Comparison of ENCODE assay signal across 32 cellular contexts in the genomic region with DNA sequence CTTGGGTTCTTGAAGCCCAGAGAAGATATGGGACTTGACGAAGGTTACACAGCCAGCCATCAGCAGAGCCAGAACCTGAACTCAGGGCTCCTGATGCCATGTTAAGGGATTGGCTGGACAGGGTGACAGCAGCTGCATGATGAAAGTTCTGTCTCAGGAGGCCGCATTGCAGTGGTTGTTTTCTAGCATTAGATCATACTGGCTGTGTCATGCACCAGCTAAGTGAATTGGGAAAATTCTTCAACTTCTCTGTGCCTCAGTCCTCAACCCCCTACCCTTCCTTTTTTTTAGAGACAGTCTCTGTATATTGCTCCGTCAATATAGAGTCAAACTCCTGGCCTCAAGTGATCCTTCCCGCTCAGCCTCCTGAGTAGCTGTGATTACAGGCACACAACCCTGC. TPM values are rescaled to one million over a fixed set of nuclear protein-coding genes. Genes with fewer than 3 reads are reported as not detected.
DNase-seq lines count a peak whose midpoint lies in the region; ATAC-seq, FAIRE-seq and TF ChIP-seq lines count a peak whose summit lies in the region.
"Had no signal": no experiment of that assay in that cellular context is flagged by ENCODE, and none has a peak within 500 bp of the region (broad histone marks: within the 10 kb centered on the region; RNA-seq: fewer than 3 reads in every experiment).

No MANE protein-coding gene starts in this region.

- H3K4ac ChIP-seq in neuronal stem cell (ENCODE audit: low read length), result no peak overlapping the region

- TF ChIP-seq RAD21 in K562 (CRISPR knock-in tag; conservative IDR thresholded peaks at IDR 0.05 in 1 of 2, IDR thresholded peaks at IDR 0.05 in 1 of 2), result no peak

- H3K79me2 ChIP-seq in K562 (ENCODE audit: control insufficient read depth, insufficient read depth, low read length), result peaks cover 6% of the 10 kb centered on the region

- no peak overlapping the region for H2BK5ac ChIP-seq in neuronal stem cell (ENCODE audit: low read length)

- H3K4me1 Mint-ChIP-seq in CD4-positive, alpha-beta memory T cell, result peaks cover 40 to 73% (median 55%) of the 10 kb centered on the region in 4 donors
- peaks cover 7 to 22% (median 9%) of the 10 kb centered on the region in 3 donors for H3K4me1 Mint-ChIP-seq in IgD-negative memory B cell

- no peaks in the 10 kb centered on the region for H4K20me1 ChIP-seq in K562 (replicated peaks; ENCODE audit: control insufficient read depth, insufficient read depth, low read length)

- no peak for TF ChIP-seq CTCF in K562 (IDR thresholded peaks at IDR 0.05 in 2 of 3, conservative IDR thresholded peaks at IDR 0.05 in 1 of 3; ENCODE audit: insufficient read depth in 2 of 3, low read depth in 1 of 3, low read length in 3 of 3)
- TF ChIP-seq CTCF in GM10248 (IDR thresholded peaks at IDR 0.05; ENCODE audit: control extremely low read depth, extremely low read depth, low read depth, missing control alignments), result no peak

- intact Hi-C loops in CD4-positive, alpha-beta memory T cell (cut with micrococcal nuclease), result no loop called here
- intact Hi-C loops in K562 (cut with micrococcal nuclease), result no loop called here

- no peak overlapping the region for H3K14ac ChIP-seq in neuronal stem cell (ENCODE audit: low read length)

- H3K9ac ChIP-seq in K562 (ENCODE audit: insufficient read depth in 1 of 2, low read depth in 2 of 2, low read length in 2 of 2), result no peak overlapping the region
- H3K9ac ChIP-seq in neuronal stem cell (ENCODE audit: low read depth, low read length, poor library complexity), result no peak overlapping the region

- H3K36me3 ChIP-seq in CD4-positive, alpha-beta memory T cell (ENCODE audit: insufficient read depth, low read length), result no peaks in the 10 kb centered on the region
- H3K36me3 ChIP-seq in K562 (ENCODE audit: control insufficient read depth, insufficient read depth, low read length) (no peaks in the 10 kb centered on the region), neuronal stem cell (replicated peaks in 1 of 2; ENCODE audit: control insufficient read depth in 2 of 2, insufficient read depth in 2 of 2, low read length in 2 of 2) (no peaks in the 10 kb centered on the region)
- H3K36me3 ChIP-seq: Peyer's patch had no signal

- peak overlapping the region in 2 of 8 donors; percentile 52 to 54 for H3K4me3 Mint-ChIP-seq in CD4-positive, alpha-beta memory T cell
- H3K4me3 Mint-ChIP-seq in IgD-negative memory B cell, result peak overlapping the region in 1 of 4 donors; percentile 61
- H3K4me3 Mint-ChIP-seq: stimulated activated naive CD8-positive, alpha-beta T cell treated with anti-CD3 and anti-CD28 coated beads, Interleukin-15, Interleukin-2, amounts not matched to agents 100 ng/mL and 50 ng/mL, for 24 hours; T-helper 1 cell treated with Interleukin-12 subunit alpha and Interleukin-12 subunit beta and Interleukin-4 antibody, amounts not matched to agents 30 μg/mL and 1 μg/mL, for 36 hours had no signal

- no peaks in the 10 kb centered on the region for H3K9me3 Mint-ChIP-seq in CD4-positive, alpha-beta memory T cell
- no peaks in the 10 kb centered on the region for H3K9me3 Mint-ChIP-seq in IgD-negative memory B cell
- H3K9me3 Mint-ChIP-seq: stimulated activated naive CD8-positive, alpha-beta T cell treated with anti-CD3 and anti-CD28 coated beads, Interleukin-15, Interleukin-2, amounts not matched to agents 100 ng/mL and 50 ng/mL, for 24 hours; T-helper 1 cell treated with Interleukin-12 subunit alpha and Interleukin-12 subunit beta and Interleukin-4 antibody, amounts not matched to agents 30 μg/mL and 1 μg/mL, for 36 hours had no signal

- no peaks in the 10 kb centered on the region for H3K9me1 ChIP-seq in K562 (ENCODE audit: control insufficient read depth, insufficient read depth, low read length)

- H2BK12ac ChIP-seq in neuronal stem cell (ENCODE audit: low read length), result no peak overlapping the region

- no peak for ATAC-seq in K562
- ATAC-seq in HG02970 (IDR thresholded peaks at IDR 0.05; ENCODE audit: low FRiP score, unreplicated experiment), result no peak
- ATAC-seq: left colon had no signal

- H3K23ac ChIP-seq in neuronal stem cell (ENCODE audit: low read depth, low read length, poor library complexity), result no peak overlapping the region

- H3K27ac ChIP-seq in CD4-positive, alpha-beta memory T cell (ENCODE audit: low read depth, low read length), result no peak overlapping the region
- H3K27ac ChIP-seq in K562 (ENCODE audit: extremely low read depth, low read depth, low read length) (no peak overlapping the region), neuronal stem cell (replicated peaks; ENCODE audit: low read length) (no peak overlapping the region)
- H3K27ac ChIP-seq: Peyer's patch, right atrium auricular region had no signal

- CTCF ChIA-PET in CD4-positive, alpha-beta memory T cell (lab: Charles Lee; ENCODE audit: partially characterized antibody), result interaction anchor here (1.0 to 3.1 kb wide), 3 partner anchors 10 to 18 kb away, joined by 3 to 24 read pairs (median 7); no protein-coding TSS in a partner anchor
- CTCF ChIA-PET in K562 (lab: Yijun Ruan, JAX; ENCODE audit: low intra/inter-chr PET ratio) (no interaction called here), GM10248 (lab: Yijun Ruan, JAX) (interaction anchor here (1.2 to 9.4 kb wide), 2 partner anchors 21 to 26 kb away, joined by 3 to 86 read pairs; no protein-coding TSS in a partner anchor)

- H3K4me2 ChIP-seq in K562 (ENCODE audit: insufficient read depth, low read length), result no peak overlapping the region
- no peak overlapping the region for H3K4me2 ChIP-seq in neuronal stem cell (ENCODE audit: insufficient read depth, low read length, poor library complexity, severe bottlenecking)

- H3K9me3 ChIP-seq in CD4-positive, alpha-beta memory T cell (ENCODE audit: control insufficient read depth in 1 of 2, low read length in 2 of 2), result no peaks in the 10 kb centered on the region
- H3K9me3 ChIP-seq in K562 (replicated peaks; ENCODE audit: control insufficient read depth, insufficient read depth, low read depth, low read length) (no peaks in the 10 kb centered on the region), neuronal stem cell (replicated peaks in 1 of 2; ENCODE audit: control insufficient read depth in 2 of 2, insufficient read depth in 1 of 2, low read depth in 1 of 2, low read length in 2 of 2) (no peaks in the 10 kb centered on the region)
- H3K9me3 ChIP-seq: Peyer's patch, right atrium auricular region, tibial nerve had no signal

- peak overlapping the region; percentile 25 for H2BK15ac ChIP-seq in neuronal stem cell (ENCODE audit: low read length)

- H3K4me1 ChIP-seq in CD4-positive, alpha-beta memory T cell (ENCODE audit: insufficient read depth, low read length), result peaks cover 72% of the 10 kb centered on the region
- peaks cover 26 to 36% of the 10 kb centered on the region in 2 experiments for H3K4me1 ChIP-seq in K562 (replicated peaks in 1 of 2; ENCODE audit: control insufficient read depth in 2 of 2, insufficient read depth in 2 of 2, low read length in 2 of 2)
- peaks cover 26 to 28% of the 10 kb centered on the region in 2 donors for H3K4me1 ChIP-seq in neuronal stem cell (ENCODE audit: control insufficient read depth in 2 of 2, insufficient read depth in 1 of 2, low read depth in 1 of 2, low read length in 2 of 2)

- no peak overlapping the region for H4K8ac ChIP-seq in neuronal stem cell (ENCODE audit: low read depth, low read length)

- TF ChIP-seq EP300 in K562 (IDR thresholded peaks at IDR 0.05; ENCODE audit: low read length), result no peak

- DNase-seq in CD4-positive, alpha-beta memory T cell, result no peak
- no peak for DNase-seq in K562 (ENCODE audit: extremely low read depth in 1 of 4, low spot score in 3 of 4)
- DNase-seq in neuronal stem cell (ENCODE audit: low spot score), result no peak
- DNase-seq in SHP77 (lab: John Stamatoyannopoulos, UW), result no peak
- DNase-seq in GM10248 (ENCODE audit: extremely low spot score), result no peak
- DNase-seq in SIG-M5 (lab: John Stamatoyannopoulos, UW), result no peak
- DNase-seq: activated CD4-positive, alpha-beta T cell treated with anti-CD3 and anti-CD28 coated beads, Interleukin-2, amount 50 U/mL, for 1 hour; activated gamma-delta T cell; effector CD8-positive, alpha-beta T cell; erythroblast; foreskin melanocyte; Karpas-422; left colon; MV-4-11; NCI-H2171; NCI-H510A treated with DMSO at 0.1 percent for 48 hours; NK-92 treated with Interleukin-12 subunit alpha and Interleukin-12 subunit beta, amount 100 ng/mL, for 24 hours; Peyer's patch; stimulated activated CD4-positive, alpha-beta T cell treated with anti-CD3 and anti-CD28 coated beads, Interleukin-4, amount 100 ng/mL, for 4 hours had no signal

- no peak for FAIRE-seq in K562 (lab: Jason Lieb, UNC)
- FAIRE-seq: colon, G401.6, GM18507, HTR-8/SVneo had no signal

- no peaks in the 10 kb centered on the region for H3K27me3 Mint-ChIP-seq in CD4-positive, alpha-beta memory T cell
- H3K27me3 Mint-ChIP-seq in IgD-negative memory B cell, result no peaks in the 10 kb centered on the region
- H3K27me3 Mint-ChIP-seq: stimulated activated naive CD8-positive, alpha-beta T cell treated with anti-CD3 and anti-CD28 coated beads, Interleukin-15, Interleukin-2, amounts not matched to agents 100 ng/mL and 50 ng/mL, for 24 hours had no signal

- H2AFZ ChIP-seq in K562 (ENCODE audit: low read depth, low read length), result peak overlapping the region; percentile 22; the same call in 1 of the 2 replicates
- H2AFZ ChIP-seq in neuronal stem cell (ENCODE audit: low read length), result no peak overlapping the region

- BruUV-seq in K562 (replicated peaks; lab: Mats Ljungman, UMichigan), result no TSS peak

- POLR2A ChIA-PET in CD4-positive, alpha-beta memory T cell (lab: Charles Lee; ENCODE audit: partially characterized antibody), result interaction anchor here (1.0 to 18.2 kb wide), 10 partner anchors 4 to 452 kb away, joined by 3 to 403 read pairs (median 9); a partner anchor contains a TSS
- POLR2A ChIA-PET in K562 (lab: Yijun Ruan, JAX) (interaction anchor here (0.5 to 0.6 kb wide), 2 partner anchors 11 to 83 kb away, joined by 3 to 4 read pairs; no protein-coding TSS in a partner anchor), GM10248 (lab: Yijun Ruan, JAX) (interaction anchor here (0.8 kb wide), 1 partner anchor 28 kb away, joined by 7 read pairs; no protein-coding TSS in a partner anchor)

- H3K79me1 ChIP-seq in neuronal stem cell (ENCODE audit: low read depth, low read length), result no peaks in the 10 kb centered on the region

- H3K4me3 ChIP-seq in CD4-positive, alpha-beta memory T cell (ENCODE audit: low read length in 2 of 2), result no peak overlapping the region
- H3K4me3 ChIP-seq in K562 (no peak overlapping the region), neuronal stem cell (ENCODE audit: low read length in 2 of 2) (no peak overlapping the region)
- H3K4me3 ChIP-seq: Peyer's patch, right atrium auricular region, tibial nerve had no signal

- H4K91ac ChIP-seq in neuronal stem cell (ENCODE audit: low read depth, low read length, poor library complexity), result no peak overlapping the region

- no peak overlapping the region for H2BK120ac ChIP-seq in neuronal stem cell (ENCODE audit: low read depth, low read length)

- H3K27me3 ChIP-seq in CD4-positive, alpha-beta memory T cell (ENCODE audit: insufficient read depth, low read length), result no peaks in the 10 kb centered on the region
- H3K27me3 ChIP-seq in K562 (ENCODE audit: control insufficient read depth in 2 of 2, insufficient read depth in 2 of 2, low read length in 2 of 2) (no peaks in the 10 kb centered on the region), neuronal stem cell (ENCODE audit: control insufficient read depth in 3 of 3, insufficient read depth in 3 of 3, low read depth in 1 of 3, low read length in 3 of 3) (no peaks in the 10 kb centered on the region)
- H3K27me3 ChIP-seq: Peyer's patch, right atrium auricular region, tibial nerve had no signal

- peaks cover 0 to 4% of the 10 kb centered on the region in 2 donors for H3K36me3 Mint-ChIP-seq in CD4-positive, alpha-beta memory T cell
- no peaks in the 10 kb centered on the region for H3K36me3 Mint-ChIP-seq in IgD-negative memory B cell

- H3K27ac Mint-ChIP-seq in CD4-positive, alpha-beta memory T cell, result peak overlapping the region in 6 of 7 donors; percentile 19 to 90 (median 66)
- H3K27ac Mint-ChIP-seq in IgD-negative memory B cell, result peak overlapping the region in 2 of 3 donors; percentile 39 to 74
- H3K27ac Mint-ChIP-seq: stimulated activated naive CD8-positive, alpha-beta T cell treated with anti-CD3 and anti-CD28 coated beads, Interleukin-15, Interleukin-2, amounts not matched to agents 100 ng/mL and 50 ng/mL, for 24 hours had no signal

- H3K18ac ChIP-seq in neuronal stem cell (ENCODE audit: low read length), result no peak overlapping the region

- H2AK5ac ChIP-seq in neuronal stem cell (ENCODE audit: low read depth, low read length), result no peak overlapping the region

- 79% methylated on average over 3 of the region's 4 CpGs for WGBS in K562 (ENCODE audit: insufficient coverage, low coverage, missing lambda C conversion rate)
- WGBS in neuronal stem cell (ENCODE audit: extremely low coverage in 2 of 2, insufficient read length in 2 of 2, insufficient replicate concordance in 1 of 2), 2 donors, result no CpG with 5 or more reads among the region's 4 CpGs

- in situ Hi-C loops in K562 (cut with MboI), result no loop called here

- no peak for TF ChIP-seq POLR2A in K562 (conservative IDR thresholded peaks at IDR 0.05)

RNA-seq across cellular contexts. Expression of a gene that starts 5.4 kb away (rescaled TPM):
- total RNA-seq in CD4-positive, alpha-beta memory T cell, result 100 to 1,000 TPM; 201 to 211 TPM
- polyA plus RNA-seq in CD4-positive, alpha-beta memory T cell, result 10 to 100 TPM in 1 of 2 donors, 1 to 10 TPM in 1; 9.0 to 23.6 TPM
- polyA plus RNA-seq in IgD-negative memory B cell, result 37.4 TPM
- total RNA-seq in K562 (2011; cell fraction: chromatin; rRNA removed; ENCODE audit: low replicate concordance), result 78.9 and 182 TPM in 2 replicates
- 71.7 and 81.2 TPM in 2 replicates for total RNA-seq in K562 (2011; cell fraction: nucleolus; rRNA removed)
- 77.2 and 120 TPM in 2 replicates for total RNA-seq in K562 (2011; cell fraction: nucleoplasm; rRNA removed)
- 15.0 and 19.3 TPM in 2 replicates for total RNA-seq in K562 (2014; rRNA removed)
- 1.3 and 1.7 TPM in 2 replicates for total RNA-seq in K562 (2014; rRNA removed; fragmentation: Illumina TruSeq; extraction: Trizol)
- total RNA-seq in K562 (2015; rRNA removed; fragmentation: Illumina TruSeq; extraction: Trizol), result 3.8 and 4.4 TPM in 2 replicates
- 17.1 and 18.8 TPM in 2 replicates for total RNA-seq in K562 (2021)
- polyA plus RNA-seq in K562 (2011; rRNA removed), result 7.4 and 17.0 TPM in 2 replicates
- 13.4 and 20.3 TPM in 2 replicates for polyA plus RNA-seq in K562 (2011; cell fraction: cytosol; rRNA removed)
- 102 and 163 TPM in 2 replicates for polyA plus RNA-seq in K562 (2011; cell fraction: nucleus; rRNA removed)
- polyA plus RNA-seq in K562 (2012), result 19.2 and 25.7 TPM in 2 replicates
- polyA plus RNA-seq in K562 (2014; fragmentation: Illumina TruSeq; extraction: Trizol), result 4.8 and 6.9 TPM in 2 replicates
- polyA plus RNA-seq in K562 (2014; fragmentation: Nextera tagmentation; extraction: Ambion mirVana), result under 1 TPM; 0.06 to 0.14 TPM
- polyA plus RNA-seq in K562 (2014; rRNA removed), result 14.6 and 20.5 TPM in 2 replicates
- polyA minus RNA-seq in K562 (2011; rRNA and poly(A)+ RNA removed), result 6.4 and 7.8 TPM in 2 replicates
- 7.6 and 12.6 TPM in 2 replicates for polyA minus RNA-seq in K562 (2011; cell fraction: cytosol; rRNA and poly(A)+ RNA removed)
- polyA minus RNA-seq in K562 (2011; cell fraction: nucleus; rRNA and poly(A)+ RNA removed), result 18.2 and 23.1 TPM in 2 replicates
- polyA plus RNA-seq in neuronal stem cell (2013, experiment 1 of 2), result 8.7 TPM
- 8.6 TPM for polyA plus RNA-seq in neuronal stem cell (2013, experiment 2 of 2)

RNA-seq across cellular contexts. Expression of a gene that starts 6.7 kb away (rescaled TPM):
- 10 to 100 TPM; 24.6 to 27.5 TPM for total RNA-seq in CD4-positive, alpha-beta memory T cell
- polyA plus RNA-seq in CD4-positive, alpha-beta memory T cell, result 10 to 100 TPM; 70.1 to 74.9 TPM
- 86.4 TPM for polyA plus RNA-seq in IgD-negative memory B cell
- total RNA-seq in K562 (2011; cell fraction: chromatin; rRNA removed; ENCODE audit: low replicate concordance), result 16.9 and 90.0 TPM in 2 replicates
- 98.3 and 115 TPM in 2 replicates for total RNA-seq in K562 (2011; cell fraction: nucleolus; rRNA removed)
- total RNA-seq in K562 (2011; cell fraction: nucleoplasm; rRNA removed), result 36.5 and 47.7 TPM in 2 replicates
- 129 and 153 TPM in 2 replicates for total RNA-seq in K562 (2014; rRNA removed)
- total RNA-seq in K562 (2014; rRNA removed; fragmentation: Illumina TruSeq; extraction: Trizol), result 8.5 and 13.4 TPM in 2 replicates
- total RNA-seq in K562 (2015; rRNA removed; fragmentation: Illumina TruSeq; extraction: Trizol), result 60.4 and 61.8 TPM in 2 replicates
- total RNA-seq in K562 (2021), result 106 and 114 TPM in 2 replicates
- polyA plus RNA-seq in K562 (2011; rRNA removed), result 40.4 and 51.9 TPM in 2 replicates
- polyA plus RNA-seq in K562 (2011; cell fraction: cytosol; rRNA removed), result 70.6 and 201 TPM in 2 replicates
- 69.6 and 90.0 TPM in 2 replicates for polyA plus RNA-seq in K562 (2011; cell fraction: nucleus; rRNA removed)
- polyA plus RNA-seq in K562 (2012), result 75.0 and 123 TPM in 2 replicates
- 16.6 and 77.3 TPM in 2 replicates for polyA plus RNA-seq in K562 (2014; fragmentation: Illumina TruSeq; extraction: Trizol)
- 10 to 100 TPM; 35.6 to 66.3 TPM for polyA plus RNA-seq in K562 (2014; fragmentation: Nextera tagmentation; extraction: Ambion mirVana)
- 123 and 130 TPM in 2 replicates for polyA plus RNA-seq in K562 (2014; rRNA removed)
- 7.4 TPM in 2 replicates for polyA minus RNA-seq in K562 (2011; rRNA and poly(A)+ RNA removed)
- polyA minus RNA-seq in K562 (2011; cell fraction: cytosol; rRNA and poly(A)+ RNA removed), result 22.4 and 23.0 TPM in 2 replicates
- 61.0 and 62.0 TPM in 2 replicates for polyA minus RNA-seq in K562 (2011; cell fraction: nucleus; rRNA and poly(A)+ RNA removed)
- polyA plus RNA-seq in neuronal stem cell (2013, experiment 1 of 2), result 53.3 TPM
- 50.3 TPM for polyA plus RNA-seq in neuronal stem cell (2013, experiment 2 of 2)

RNA-seq across cellular contexts. Expression of a gene that starts 8.7 kb away (rescaled TPM):
- 10 to 100 TPM; 68.9 to 71.4 TPM for total RNA-seq in CD4-positive, alpha-beta memory T cell
- 100 to 1,000 TPM; 130 to 164 TPM for polyA plus RNA-seq in CD4-positive, alpha-beta memory T cell
- polyA plus RNA-seq in IgD-negative memory B cell (49.0 TPM), K562 (2011; rRNA removed) (9.7 and 12.3 TPM in 2 replicates), K562 (2014; fragmentation: Illumina TruSeq; extraction: Trizol) (11.9 and 21.9 TPM in 2 replicates), K562 (2014; fragmentation: Nextera tagmentation; extraction: Ambion mirVana) (under 1 TPM; 0.32 to 0.83 TPM), K562 (2014; rRNA removed) (27.6 and 33.4 TPM in 2 replicates)
- total RNA-seq in K562 (2011; cell fraction: chromatin; rRNA removed; ENCODE audit: low replicate concordance), result 6.1 and 32.6 TPM in 2 replicates
- 30.5 and 31.9 TPM in 2 replicates for total RNA-seq in K562 (2011; cell fraction: nucleolus; rRNA removed)
- 14.4 and 16.7 TPM in 2 replicates for total RNA-seq in K562 (2011; cell fraction: nucleoplasm; rRNA removed)
- total RNA-seq in K562 (2014; rRNA removed) (26.1 and 36.0 TPM in 2 replicates), K562 (2014; rRNA removed; fragmentation: Illumina TruSeq; extraction: Trizol) (3.2 and 4.2 TPM in 2 replicates), K562 (2015; rRNA removed; fragmentation: Illumina TruSeq; extraction: Trizol) (12.3 and 12.6 TPM in 2 replicates), K562 (2021) (24.2 and 26.9 TPM in 2 replicates)
- polyA plus RNA-seq in K562 (2011; cell fraction: cytosol; rRNA removed), result 21.6 and 65.1 TPM in 2 replicates
- 29.6 and 55.3 TPM in 2 replicates for polyA plus RNA-seq in K562 (2011; cell fraction: nucleus; rRNA removed)
- polyA plus RNA-seq in K562 (2012), result 17.8 and 26.2 TPM in 2 replicates
- 2.2 and 3.2 TPM in 2 replicates for polyA minus RNA-seq in K562 (2011; rRNA and poly(A)+ RNA removed)
- 7.2 and 7.9 TPM in 2 replicates for polyA minus RNA-seq in K562 (2011; cell fraction: cytosol; rRNA and poly(A)+ RNA removed)
- 22.2 and 25.9 TPM in 2 replicates for polyA minus RNA-seq in K562 (2011; cell fraction: nucleus; rRNA and poly(A)+ RNA removed)
- 50.9 TPM for polyA plus RNA-seq in neuronal stem cell (2013, experiment 1 of 2)
- polyA plus RNA-seq in neuronal stem cell (2013, experiment 2 of 2), result 50.0 TPM

RNA-seq across cellular contexts. Expression of a gene that starts 12.2 kb away (rescaled TPM):
- total RNA-seq in CD4-positive, alpha-beta memory T cell, result 100 to 1,000 TPM; 151 to 154 TPM
- 10 to 100 TPM in 1 of 2 donors, 1 to 10 TPM in 1; 8.9 to 25.2 TPM for polyA plus RNA-seq in CD4-positive, alpha-beta memory T cell
- polyA plus RNA-seq in IgD-negative memory B cell (16.1 TPM), K562 (2011; rRNA removed) (19.2 and 29.8 TPM in 2 replicates), K562 (2014; fragmentation: Illumina TruSeq; extraction: Trizol) (36.9 and 50.9 TPM in 2 replicates), K562 (2014; fragmentation: Nextera tagmentation; extraction: Ambion mirVana) (under 1 TPM; 0.03 to 0.38 TPM), K562 (2014; rRNA removed) (56.4 and 61.3 TPM in 2 replicates)
- total RNA-seq in K562 (2011; cell fraction: chromatin; rRNA removed; ENCODE audit: low replicate concordance), result 131 and 234 TPM in 2 replicates
- 106 and 109 TPM in 2 replicates for total RNA-seq in K562 (2011; cell fraction: nucleolus; rRNA removed)
- total RNA-seq in K562 (2011; cell fraction: nucleoplasm; rRNA removed), result 106 and 124 TPM in 2 replicates
- total RNA-seq in K562 (2014; rRNA removed) (80.6 and 98.7 TPM in 2 replicates), K562 (2014; rRNA removed; fragmentation: Illumina TruSeq; extraction: Trizol) (24.2 and 28.8 TPM in 2 replicates), K562 (2015; rRNA removed; fragmentation: Illumina TruSeq; extraction: Trizol) (26.3 and 29.2 TPM in 2 replicates), K562 (2021) (60.9 and 87.1 TPM in 2 replicates)
- polyA plus RNA-seq in K562 (2011; cell fraction: cytosol; rRNA removed), result 22.0 and 75.3 TPM in 2 replicates
- polyA plus RNA-seq in K562 (2011; cell fraction: nucleus; rRNA removed), result 63.0 and 156 TPM in 2 replicates
- 47.0 and 62.8 TPM in 2 replicates for polyA plus RNA-seq in K562 (2012)
- 15.6 and 21.1 TPM in 2 replicates for polyA minus RNA-seq in K562 (2011; rRNA and poly(A)+ RNA removed)
- 50.6 and 59.1 TPM in 2 replicates for polyA minus RNA-seq in K562 (2011; cell fraction: cytosol; rRNA and poly(A)+ RNA removed)
- 17.2 and 21.5 TPM in 2 replicates for polyA minus RNA-seq in K562 (2011; cell fraction: nucleus; rRNA and poly(A)+ RNA removed)
- 7.3 TPM for polyA plus RNA-seq in neuronal stem cell (2013, experiment 1 of 2)
- 6.4 TPM for polyA plus RNA-seq in neuronal stem cell (2013, experiment 2 of 2)

RNA-seq across cellular contexts. Expression of a gene that starts 32.0 kb away (rescaled TPM):
- total RNA-seq in CD4-positive, alpha-beta memory T cell, result 1 to 10 TPM; 1.6 to 2.7 TPM
- polyA plus RNA-seq in CD4-positive, alpha-beta memory T cell, result 1 to 10 TPM in 1 of 2 donors, not detected in 1; 1.2 TPM
- not detected for polyA plus RNA-seq in IgD-negative memory B cell
- total RNA-seq in K562 (2011; cell fraction: chromatin; rRNA removed; ENCODE audit: low replicate concordance), result 0.33 and 1.00 TPM in 2 replicates
- 0.26 TPM in 1 of 2 replicates, not detected in the other for total RNA-seq in K562 (2011; cell fraction: nucleolus; rRNA removed)
- total RNA-seq in K562 (2011; cell fraction: nucleoplasm; rRNA removed), result 0.29 TPM in 1 of 2 replicates, not detected in the other
- not detected in 2 replicates for total RNA-seq in K562 (2014; rRNA removed)
- not detected in 2 replicates for total RNA-seq in K562 (2014; rRNA removed; fragmentation: Illumina TruSeq; extraction: Trizol)
- not detected in 2 replicates for total RNA-seq in K562 (2015; rRNA removed; fragmentation: Illumina TruSeq; extraction: Trizol)
- total RNA-seq in K562 (2021), result 0.40 TPM in 1 of 2 replicates, not detected in the other
- not detected in 2 replicates for polyA plus RNA-seq in K562 (2011; rRNA removed)
- polyA plus RNA-seq in K562 (2011; cell fraction: cytosol; rRNA removed), result 0.28 TPM in 1 of 2 replicates, not detected in the other
- polyA plus RNA-seq in K562 (2011; cell fraction: nucleus; rRNA removed), result not detected in 2 replicates
- polyA plus RNA-seq in K562 (2012), result 0.39 and 0.58 TPM in 2 replicates
- polyA plus RNA-seq in K562 (2014; fragmentation: Illumina TruSeq; extraction: Trizol), result not detected in 2 replicates
- polyA plus RNA-seq in K562 (2014; fragmentation: Nextera tagmentation; extraction: Ambion mirVana), result not detected
- 0.07 TPM in 1 of 2 replicates, not detected in the other for polyA plus RNA-seq in K562 (2014; rRNA removed)
- not detected in 2 replicates for polyA minus RNA-seq in K562 (2011; rRNA and poly(A)+ RNA removed)
- not detected in 2 replicates for polyA minus RNA-seq in K562 (2011; cell fraction: cytosol; rRNA and poly(A)+ RNA removed)
- 0.27 TPM in 1 of 2 replicates, not detected in the other for polyA minus RNA-seq in K562 (2011; cell fraction: nucleus; rRNA and poly(A)+ RNA removed)
- polyA plus RNA-seq in neuronal stem cell (2013, experiment 1 of 2), result 0.06 TPM
- 0.08 TPM for polyA plus RNA-seq in neuronal stem cell (2013, experiment 2 of 2)
- total RNA-seq: myocyte, osteocyte, SK-MEL-5 had no signal
